ENCODE assay signal across 23 cellular contexts in genomic region chr18:60122339-60122738, GRCh38.
DNase-seq lines count a peak whose midpoint lies in the region; ATAC-seq and TF ChIP-seq lines count a peak whose summit lies in the region.
"Had no signal": no experiment of that assay in that cellular context is flagged by ENCODE, and none has a peak within 500 bp of the region (broad histone marks: within the 10 kb centered on the region; RNA-seq: fewer than 3 reads in every experiment).

No MANE protein-coding gene starts in this region.

- no peaks in the 10 kb centered on the region for H3K36me3 Mint-ChIP-seq in chondrocyte (ENCODE audit: low read depth)
- H3K36me3 Mint-ChIP-seq: CD14-positive monocyte had no signal

- ATAC-seq in HG02884 (IDR thresholded peaks at IDR 0.05; ENCODE audit: unreplicated experiment), result peak; percentile 63
- ATAC-seq in GM18858 (IDR thresholded peaks at IDR 0.05; ENCODE audit: unreplicated experiment), result no peak
- ATAC-seq: HCT116, K562 had no signal

- H3K4me1 Mint-ChIP-seq in chondrocyte (ENCODE audit: low read depth), result no peaks in the 10 kb centered on the region

- DNase-seq in CD1c-positive myeloid dendritic cell (ENCODE audit: extremely low spot score) (peak; percentile 11), caudate nucleus (lab: John Stamatoyannopoulos, UW) (no peak), pons (ENCODE audit: low spot score) (peak; percentile 45), chondrocyte (ENCODE audit: low spot score) (no peak), NCI-H2196 (lab: John Stamatoyannopoulos, UW; ENCODE audit: unreplicated experiment) (no peak), NK-92 (lab: John Stamatoyannopoulos, UW; ENCODE audit: unreplicated experiment) (no peak)
- DNase-seq: 8988T, ACHN, BE2C, Kasumi-1, NCI-H1105 treated with DMSO at 0.1 percent for 48 hours, NCI-H146, NCI-H1930, NCI-H2227 treated with DMSO at 0.1 percent for 48 hours, NCI-H510A, OCI-M1, Peyer's patch, SHP77 treated with DMSO at 0.1 percent for 48 hours had no signal

- no peak overlapping the region for H3K27ac Mint-ChIP-seq in chondrocyte (ENCODE audit: unreplicated experiment)

- H3K27ac ChIP-seq in caudate nucleus (ENCODE audit: low read depth, low read length), result peak overlapping the region; percentile 46
- H3K27ac ChIP-seq: Peyer's patch had no signal

- no peak overlapping the region for H3K4me3 Mint-ChIP-seq in chondrocyte (ENCODE audit: unreplicated experiment)
- H3K4me3 Mint-ChIP-seq: CD14-positive monocyte had no signal

- H3K9me3 Mint-ChIP-seq in chondrocyte (ENCODE audit: low read depth), result peaks cover 12% of the 10 kb centered on the region

- H3K27me3 Mint-ChIP-seq in chondrocyte (ENCODE audit: low read depth), result peaks cover 11% of the 10 kb centered on the region

- no peak for TF ChIP-seq CTCF in chondrocyte (IDR thresholded peaks at IDR 0.05)

Comparison
In these comparisons a context has a peak if more than half of its experiments do, and no peak if none do; other contexts are left out.
1. DNase-seq: peak in CD1c-positive myeloid dendritic cell (single experiment) and pons (single experiment); none in caudate nucleus (0 of 61), chondrocyte (single experiment), NCI-H2196 (single experiment) and NK-92 (single experiment).